Comparison of ENCODE assay signal across 24 cellular contexts in genomic region chr2:36339819-36340218, GRCh38. TPM values are rescaled to one million over a fixed set of nuclear protein-coding genes. Genes with fewer than 3 reads are reported as not detected.
A peak's percentile ranks its signal among the peaks of the same experiment; 100 is the strongest.
DNase-seq lines count a peak whose midpoint lies in the region; ATAC-seq and TF ChIP-seq lines count a peak whose summit lies in the region.
"Had no signal": no experiment of that assay in that cellular context is flagged by ENCODE, and none has a peak within 500 bp of the region (broad histone marks: within the 10 kb centered on the region; RNA-seq: fewer than 3 reads in every experiment).

No MANE protein-coding gene starts in this region.

- H3K9me3 Mint-ChIP-seq in mesothelial cell of epicardium: no peaks in the 10 kb centered on the region
- H3K9me3 Mint-ChIP-seq: CD8-positive, alpha-beta memory T cell had no signal

- no peaks in the 10 kb centered on the region for H3K27me3 Mint-ChIP-seq in mesothelial cell of epicardium (ENCODE audit: low read depth)

- no peak for TF ChIP-seq CTCF in AG10803 (conservative IDR thresholded peaks at IDR 0.05; ENCODE audit: low read length)
- TF ChIP-seq CTCF in choroid plexus epithelial cell (conservative IDR thresholded peaks at IDR 0.05; ENCODE audit: low read depth, low read length): no peak
- TF ChIP-seq CTCF in mesothelial cell of epicardium (IDR thresholded peaks at IDR 0.05; ENCODE audit: unreplicated experiment): no peak
- TF ChIP-seq CTCF in suprapubic skin (IDR thresholded peaks at IDR 0.05): no peak
- TF ChIP-seq CTCF in omental fat pad (IDR thresholded peaks at IDR 0.05): no peak

- H3K27ac ChIP-seq in suprapubic skin: no peak overlapping the region
- H3K27ac ChIP-seq: prostate gland, skin epidermis, VCaP had no signal

- H3K36me3 Mint-ChIP-seq in mesothelial cell of epicardium: no peaks in the 10 kb centered on the region
- H3K36me3 Mint-ChIP-seq: CD8-positive, alpha-beta memory T cell had no signal

- 78% methylated on average over 4 of the region's 4 CpGs for WGBS in suprapubic skin

- peak; percentile 94 for DNase-seq in AG10803 (ENCODE audit: low read depth)
- DNase-seq in NCI-H226: peak; percentile 56
- DNase-seq in choroid plexus epithelial cell (ENCODE audit: low read depth): peak; percentile 77
- no peak for DNase-seq in mesothelial cell of epicardium (ENCODE audit: low spot score in 2 of 2, unreplicated experiment in 2 of 2)
- DNase-seq in NCI-H748 (lab: John Stamatoyannopoulos, UW; ENCODE audit: unreplicated experiment): no peak
- DNase-seq in H4 (ENCODE audit: low spot score): no peak
- DNase-seq in suprapubic skin (ENCODE audit: low spot score in 2 of 2): no peak
- no peak for DNase-seq in omental fat pad (ENCODE audit: low spot score)
- DNase-seq: activated CD4-positive, alpha-beta T cell treated with anti-CD3 and anti-CD28 coated beads, Interleukin-2, amount 50 U/mL, for 48 hours; activated naive CD4-positive, alpha-beta T cell treated with Interleukin-2 at 50 U/mL for 16 hours; activated T-cell treated with anti-CD3 and anti-CD28 coated beads for 4 hours; aorta; CD8-positive, alpha-beta memory T cell; KG1; NCI-H1092 treated with DMSO at 0.1 percent for 48 hours; NCI-H524; nephron progenitor cell; OCI-M1; SJCRH30; stimulated activated CD4-positive, alpha-beta T cell treated with anti-CD3 and anti-CD28 coated beads, Interleukin-4, amount 100 ng/mL, for 24 hours; T-helper 2 cell had no signal

- no peaks in the 10 kb centered on the region for H3K27me3 ChIP-seq in suprapubic skin
- H3K27me3 ChIP-seq: SJCRH30 had no signal

- no peaks in the 10 kb centered on the region for H3K9me3 ChIP-seq in suprapubic skin
- H3K9me3 ChIP-seq: prostate gland, SJCRH30 had no signal

- H3K4me3 ChIP-seq in AG10803 (ENCODE audit: low read length) (no peak overlapping the region), choroid plexus epithelial cell (ENCODE audit: low read depth, low read length) (no peak overlapping the region), suprapubic skin (no peak overlapping the region)
- H3K4me3 ChIP-seq: prostate gland, SJCRH30, skin epidermis had no signal

- ATAC-seq in omental fat pad (ENCODE audit: low FRiP score): no peak

- H3K4me1 Mint-ChIP-seq in mesothelial cell of epicardium: peaks cover 20% of the 10 kb centered on the region
- H3K4me1 Mint-ChIP-seq: CD8-positive, alpha-beta memory T cell had no signal

- no peak overlapping the region for H3K4me3 Mint-ChIP-seq in mesothelial cell of epicardium
- H3K4me3 Mint-ChIP-seq: CD8-positive, alpha-beta memory T cell; nephron progenitor cell had no signal

- TF ChIP-seq POLR2A in suprapubic skin (IDR thresholded peaks at IDR 0.05): no peak

- H3K36me3 ChIP-seq in suprapubic skin: no peaks in the 10 kb centered on the region
- H3K36me3 ChIP-seq: prostate gland, SJCRH30 had no signal

- no peak for TF ChIP-seq EP300 in suprapubic skin (IDR thresholded peaks at IDR 0.05)

- peak overlapping the region; percentile 79 for H3K27ac Mint-ChIP-seq in mesothelial cell of epicardium
- H3K27ac Mint-ChIP-seq: CD8-positive, alpha-beta memory T cell; nephron progenitor cell had no signal

- no peaks in the 10 kb centered on the region for H3K4me1 ChIP-seq in suprapubic skin
- H3K4me1 ChIP-seq: prostate gland had no signal

RNA-seq across cellular contexts. Expression of gene CRIM1, which starts 15.8 kb away (rescaled TPM):
- total RNA-seq in mesothelial cell of epicardium (58.3 to 69.7 TPM (median 61.8 TPM) in 3 replicates), suprapubic skin (100 to 1,000 TPM in 2 of 4 donors, 10 to 100 TPM in 2; 72.6 to 162 (median 112) TPM), omental fat pad (100 to 1,000 TPM; 229 to 252 (median 233) TPM)
- 8.3 and 8.8 TPM in 2 replicates for total RNA-seq in H4 (2014; rRNA removed; shearing (Covaris generic))

Comparison
In these comparisons a context has a peak if more than half of its experiments do, and no peak if none do; other contexts are left out.
1. DNase-seq: peak in AG10803 (single experiment), NCI-H226 (single experiment) and choroid plexus epithelial cell (single experiment); none in mesothelial cell of epicardium (0 of 2), NCI-H748 (single experiment), H4 (single experiment), suprapubic skin (0 of 2) and omental fat pad (single experiment).